In genomic region chr10:9140373-9140772, GRCh38 we compare ENCODE assay signal across 21 cellular contexts.
"Had no signal": no experiment of that assay in that cellular context is flagged by ENCODE, and none has a peak within 500 bp of the region (broad histone marks: within the 10 kb centered on the region; RNA-seq: fewer than 3 reads in every experiment).

No MANE protein-coding gene starts in this region.

- H3K4me3 ChIP-seq: adrenal gland, coronary artery, heart right ventricle, testis, upper lobe of left lung had no signal

- H3K9me3 Mint-ChIP-seq: activated CD4-positive, alpha-beta T cell treated with anti-CD3 and anti-CD28 coated beads, Interleukin-2, amount 10 ng/mL, durations not matched to agents 7 days and 5 days; activated T-helper 17 cell treated with anti-CD3 and anti-CD28 coated beads, Interleukin-2, amount 50 U/mL, for 72 hours; endodermal cell had no signal

- H3K36me3 Mint-ChIP-seq: activated naive CD8-positive, alpha-beta T cell; T-cell had no signal

- H3K27ac Mint-ChIP-seq: activated CD4-positive, alpha-beta T cell treated with anti-CD3 and anti-CD28 coated beads, Interleukin-2, amount 10 ng/mL, durations not matched to agents 7 days and 5 days; activated CD8-positive, alpha-beta T cell treated with anti-CD3 and anti-CD28 coated beads, Interleukin-2, amount 10 ng/mL, durations not matched to agents 7 days and 5 days; activated naive CD8-positive, alpha-beta T cell; activated T-helper 17 cell treated with anti-CD3 and anti-CD28 coated beads, Interleukin-2, amount 50 U/mL, for 72 hours; endodermal cell; T-cell had no signal

- DNase-seq: activated CD4-positive, alpha-beta T cell treated with anti-CD3 and anti-CD28 coated beads, Interleukin-2, amount 10 ng/mL, durations not matched to agents 7 days and 5 days; activated CD4-positive, CD25-positive, alpha-beta regulatory T cell treated with anti-CD3 and anti-CD28 coated beads, Interleukin-2, amount 50 U/mL, for 72 hours; activated CD8-positive, alpha-beta T cell treated with anti-CD3 and anti-CD28 coated beads, Interleukin-2, amount 10 ng/mL, durations not matched to agents 7 days and 5 days; activated T-cell treated with anti-CD3 and anti-CD28 coated beads, Interleukin-2, amount 50 U/mL, for 1 hour; adrenal gland; endodermal cell; heart right ventricle; nucleus accumbens; stimulated activated CD4-positive, alpha-beta T cell treated with anti-CD3 and anti-CD28 coated beads, Interleukin-4, amount 100 ng/mL, for 1 hour; stimulated activated naive CD4-positive, alpha-beta T cell; T-cell; testis; upper lobe of left lung; WERI-Rb-1 had no signal

- H3K4me3 Mint-ChIP-seq: activated CD4-positive, alpha-beta T cell treated with anti-CD3 and anti-CD28 coated beads, Interleukin-2, amount 10 ng/mL, durations not matched to agents 7 days and 5 days; activated CD8-positive, alpha-beta T cell treated with anti-CD3 and anti-CD28 coated beads, Interleukin-2, amount 10 ng/mL, durations not matched to agents 7 days and 5 days; activated naive CD8-positive, alpha-beta T cell; activated T-helper 17 cell treated with anti-CD3 and anti-CD28 coated beads, Interleukin-2, amount 50 U/mL, for 72 hours; endodermal cell; T-cell had no signal

- ATAC-seq: activated CD8-positive, alpha-beta T cell treated with anti-CD3 and anti-CD28 coated beads, Interleukin-2, amount 10 ng/mL, durations not matched to agents 7 days and 5 days; activated T-helper 17 cell treated with anti-CD3 and anti-CD28 coated beads, Interleukin-2, amount 50 U/mL, for 72 hours; heart right ventricle; sciatic nerve; SK-N-SH treated with all-trans-retinoic acid at 6 μM for 48 hours; T-cell had no signal

- H3K27me3 ChIP-seq: adrenal gland, testis, upper lobe of left lung had no signal

- H3K27me3 Mint-ChIP-seq: activated CD4-positive, alpha-beta T cell treated with anti-CD3 and anti-CD28 coated beads, Interleukin-2, amount 10 ng/mL, durations not matched to agents 7 days and 5 days; activated naive CD8-positive, alpha-beta T cell; activated T-helper 17 cell treated with anti-CD3 and anti-CD28 coated beads, Interleukin-2, amount 50 U/mL, for 72 hours; T-cell had no signal

- H3K27ac ChIP-seq: adrenal gland, coronary artery, epithelial cell of prostate, heart right ventricle, parathyroid adenoma, testis, upper lobe of left lung, WERI-Rb-1 had no signal

- H3K4me1 Mint-ChIP-seq: activated CD4-positive, alpha-beta T cell treated with anti-CD3 and anti-CD28 coated beads, Interleukin-2, amount 10 ng/mL, durations not matched to agents 7 days and 5 days; activated T-helper 17 cell treated with anti-CD3 and anti-CD28 coated beads, Interleukin-2, amount 50 U/mL, for 72 hours; T-cell had no signal

- H3K9me3 ChIP-seq: adrenal gland, heart right ventricle, testis, upper lobe of left lung had no signal

- H3K4me1 ChIP-seq: adrenal gland, heart right ventricle, testis, upper lobe of left lung had no signal

- H3K36me3 ChIP-seq: adrenal gland, heart right ventricle, upper lobe of left lung, WERI-Rb-1 had no signal
